ENCODE assay signal across 8 cellular contexts in the genomic region with DNA sequence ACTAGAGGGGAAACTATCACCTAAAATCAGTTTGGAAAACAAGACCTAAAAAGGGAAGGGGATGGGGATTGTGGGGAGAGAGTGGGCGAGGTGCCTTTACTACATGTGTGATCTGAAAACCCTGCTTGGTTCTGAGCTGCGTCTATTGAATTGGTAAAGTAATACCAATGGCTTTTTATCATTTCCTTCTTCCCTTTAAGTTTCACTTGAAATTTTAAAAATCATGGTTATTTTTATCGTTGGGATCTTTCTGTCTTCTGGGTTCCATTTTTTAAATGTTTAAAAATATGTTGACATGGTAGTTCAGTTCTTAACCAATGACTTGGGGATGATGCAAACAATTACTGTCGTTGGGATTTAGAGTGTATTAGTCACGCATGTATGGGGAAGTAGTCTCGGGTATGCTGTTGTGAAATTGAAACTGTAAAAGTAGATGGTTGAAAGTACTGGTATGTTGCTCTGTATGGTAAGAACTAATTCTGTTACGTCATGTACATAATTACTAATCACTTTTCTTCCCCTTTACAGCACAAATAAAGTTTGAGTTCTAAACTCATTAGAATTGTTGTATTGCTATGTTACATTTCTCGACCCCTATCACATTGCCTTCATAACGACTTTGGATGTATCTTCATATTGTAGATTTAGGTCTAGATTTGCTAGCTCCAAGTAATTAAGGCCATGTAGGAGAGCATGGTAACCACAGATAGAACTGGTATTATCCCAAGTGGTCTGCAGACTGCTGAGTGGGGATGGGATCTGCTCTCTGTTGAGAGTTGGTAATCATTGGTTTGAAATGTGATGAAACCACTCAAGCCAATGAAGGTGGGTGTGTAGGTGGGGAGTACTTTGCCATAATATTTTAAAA. TPM values are rescaled to one million over a fixed set of nuclear protein-coding genes. Genes with fewer than 3 reads are reported as not detected.
DNase-seq lines count a peak whose midpoint lies in the region; TF ChIP-seq lines count a peak whose summit lies in the region.

No MANE protein-coding gene starts in this region.

- H3K4ac ChIP-seq in mesendoderm (ENCODE audit: low read depth, low read length), result no peak overlapping the region

- H3K79me1 ChIP-seq in mesendoderm (ENCODE audit: low read length), result peaks cover 24% of the 10 kb centered on the region

- H3K4me2 ChIP-seq in BLaER1 treated with 17β-estradiol and CSF1 and Interleukin-3, amounts not matched to agents 10 nM and 100 nM, result peak overlapping the region; percentile 80 to 99 (median 91)
- H3K4me2 ChIP-seq in GM23248 (ENCODE audit: unreplicated experiment) (peak overlapping the region; percentile 96), mesendoderm (ENCODE audit: low read length) (peak overlapping the region; percentile 37)

- H3K27me3 ChIP-seq in BLaER1 treated with 17β-estradiol and CSF1 and Interleukin-3, amounts not matched to agents 10 nM and 100 nM, result no peaks in the 10 kb centered on the region
- no peaks in the 10 kb centered on the region for H3K27me3 ChIP-seq in GM23248 (replicated peaks; ENCODE audit: insufficient read depth)
- no peaks in the 10 kb centered on the region for H3K27me3 ChIP-seq in mesendoderm (ENCODE audit: insufficient read depth, low read length, poor library complexity)
- H3K27me3 ChIP-seq in uterus, result no peaks in the 10 kb centered on the region

- in situ Hi-C loops in GM23248 (cut with MboI), result no loop called here

- peak overlapping the region; percentile 45 for H3K56ac ChIP-seq in mesendoderm (ENCODE audit: low read length)

- no peaks in the 10 kb centered on the region for H3K9me2 ChIP-seq in GM23248 (ENCODE audit: insufficient read depth)

- no peak overlapping the region for H4K5ac ChIP-seq in mesendoderm (ENCODE audit: low read length)

- H2BK120ac ChIP-seq in mesendoderm (ENCODE audit: low read depth, low read length), result no peak overlapping the region

- peaks cover 91% of the 10 kb centered on the region for H3F3A ChIP-seq in GM23248 (ENCODE audit: insufficient read depth)

- no peak overlapping the region for H3K23ac ChIP-seq in mesendoderm (ENCODE audit: low read length)

- H2AK5ac ChIP-seq in mesendoderm (ENCODE audit: low read length), result no peak overlapping the region

- H2BK5ac ChIP-seq in mesendoderm (ENCODE audit: low read length), result no peak overlapping the region

- no peak overlapping the region for H3K18ac ChIP-seq in mesendoderm (ENCODE audit: low read length)

- H3K9ac ChIP-seq in BLaER1 treated with 17β-estradiol and CSF1 and Interleukin-3, amounts not matched to agents 10 nM and 100 nM, result peak overlapping the region; percentile 98 to 100 (median 100)
- H3K9ac ChIP-seq in GM23248 (peak overlapping the region; percentile 100), mesendoderm (ENCODE audit: low read length) (peak overlapping the region; percentile 32)

- H4K20me1 ChIP-seq in BLaER1 treated with 17β-estradiol and CSF1 and Interleukin-3, amounts not matched to agents 10 nM and 100 nM, result peaks cover 79 to 86% (median 85%) of the 10 kb centered on the region in 11 experiments
- peaks cover 57% of the 10 kb centered on the region for H4K20me1 ChIP-seq in GM23248 (ENCODE audit: insufficient read depth)

- 0 to 1% methylated on average over 9 of the region's 9 CpGs for WGBS in GM23248 (ENCODE audit: low coverage in 1 of 2, low lambda C conversion rate in 2 of 2, missing lambda C conversion rate in 2 of 2), 2 experiments
- WGBS in mesendoderm (ENCODE audit: extremely low coverage, insufficient coverage, low lambda C conversion rate), result no CpG with 5 or more reads among the region's 9 CpGs

- peaks cover 39 to 63% (median 56%) of the 10 kb centered on the region in 10 experiments for H3K4me1 ChIP-seq in BLaER1 treated with 17β-estradiol and CSF1 and Interleukin-3, amounts not matched to agents 10 nM and 100 nM
- H3K4me1 ChIP-seq in GM23248 (ENCODE audit: insufficient read depth) (peaks cover 10% of the 10 kb centered on the region), mesendoderm (ENCODE audit: control insufficient read depth, low read depth, low read length) (peaks cover 36% of the 10 kb centered on the region), uterus (no peaks in the 10 kb centered on the region)

- TF ChIP-seq POLR2A in uterus (IDR thresholded peaks at IDR 0.05), result no peak

- no peak overlapping the region for H2BK15ac ChIP-seq in mesendoderm (replicated peaks; ENCODE audit: low read depth)

- DNase-seq in GM23248 (peak; percentile 88), SIG-M5 treated with dmso at 0.1 percent for 504 hours (lab: John Stamatoyannopoulos, UW; ENCODE audit: unreplicated experiment) (peak; percentile 99), mesendoderm (no peak), uterus (peak in 1 of 2 donors; percentile 17), AG08395 (ENCODE audit: low spot score) (no peak), activated gamma-delta T cell (lab: John Stamatoyannopoulos, UW) (no peak)

- peaks cover 12 to 71% (median 37%) of the 10 kb centered on the region in 11 experiments; a peak in 19 of 22 replicates for H3K36me3 ChIP-seq in BLaER1 treated with 17β-estradiol and CSF1 and Interleukin-3, amounts not matched to agents 10 nM and 100 nM
- H3K36me3 ChIP-seq in GM23248 (ENCODE audit: low read depth), result peaks cover 43% of the 10 kb centered on the region
- no peaks in the 10 kb centered on the region for H3K36me3 ChIP-seq in mesendoderm (ENCODE audit: control insufficient read depth, insufficient read depth, low read length)
- H3K36me3 ChIP-seq in uterus, result no peaks in the 10 kb centered on the region

- H4K8ac ChIP-seq in mesendoderm (ENCODE audit: low read depth, low read length), result no peak overlapping the region

- TF ChIP-seq CTCF in uterus (IDR thresholded peaks at IDR 0.05), result no peak

- H3K9me3 ChIP-seq in BLaER1 treated with 17β-estradiol and CSF1 and Interleukin-3, amounts not matched to agents 10 nM and 100 nM (replicated peaks in 1 of 11), result no peaks in the 10 kb centered on the region
- H3K9me3 ChIP-seq in GM23248 (ENCODE audit: low read depth) (no peaks in the 10 kb centered on the region), uterus (no peaks in the 10 kb centered on the region)

- intact Hi-C loops in uterus (cut with DNase I; ENCODE audit: low total_unique reads), result no loop called here

- H3K79me2 ChIP-seq in GM23248 (ENCODE audit: insufficient read depth) (peaks cover 96% of the 10 kb centered on the region), mesendoderm (ENCODE audit: control insufficient read depth, insufficient read depth, low read length) (peaks cover 50% of the 10 kb centered on the region)

- peak overlapping the region; percentile 83 to 94 (median 92) for H3K4me3 ChIP-seq in BLaER1 treated with 17β-estradiol and CSF1 and Interleukin-3, amounts not matched to agents 10 nM and 100 nM
- peak overlapping the region; percentile 93 for H3K4me3 ChIP-seq in GM23248
- no peak overlapping the region for H3K4me3 ChIP-seq in mesendoderm (ENCODE audit: low read length)
- peak overlapping the region; percentile 76 to 91 for H3K4me3 ChIP-seq in uterus

- no peak overlapping the region for H2AFZ ChIP-seq in GM23248

- H3K27ac ChIP-seq in BLaER1 treated with 17β-estradiol and CSF1 and Interleukin-3, amounts not matched to agents 10 nM and 100 nM, result peak overlapping the region; percentile 94 to 100 (median 99)
- H3K27ac ChIP-seq in GM23248, result peak overlapping the region; percentile 100
- H3K27ac ChIP-seq in cingulate gyrus (ENCODE audit: low read depth, low read length), result peak overlapping the region; percentile 100
- no peak overlapping the region for H3K27ac ChIP-seq in mesendoderm (ENCODE audit: low read depth, low read length)
- peak overlapping the region; percentile 98 to 99 for H3K27ac ChIP-seq in uterus

RNA-seq across cellular contexts. Expression of a gene that starts 3.6 kb away (rescaled TPM):
- 74.3 and 143 TPM in 2 replicates for total RNA-seq in GM23248 (2014; rRNA removed; shearing (Covaris generic))
- 36.2 and 50.7 TPM in 2 replicates for polyA plus RNA-seq in GM23248 (2016; fragmentation: Nextera tagmentation; extraction: Ambion mirVana)
- 3.7 TPM for polyA plus RNA-seq in mesendoderm (2013, experiment 1 of 2)
- 4.5 TPM for polyA plus RNA-seq in mesendoderm (2013, experiment 2 of 2)
- 100 to 1,000 TPM in 3 of 4 donors, 10 to 100 TPM in 1; 33.6 to 932 (median 120) TPM for total RNA-seq in uterus

RNA-seq across cellular contexts. Expression of a gene that starts 39.8 kb away (rescaled TPM):
- 80.2 and 106 TPM in 2 replicates for total RNA-seq in GM23248 (2014; rRNA removed; shearing (Covaris generic))
- 25.4 and 30.0 TPM in 2 replicates for polyA plus RNA-seq in GM23248 (2016; fragmentation: Nextera tagmentation; extraction: Ambion mirVana)
- polyA plus RNA-seq in mesendoderm (2013, experiment 1 of 2), result 10.9 TPM
- polyA plus RNA-seq in mesendoderm (2013, experiment 2 of 2), result 10.4 TPM
- total RNA-seq in uterus, result 100 to 1,000 TPM in 1 of 4 donors, 10 to 100 TPM in 3; 15.9 to 160 (median 41.5) TPM

RNA-seq across cellular contexts. Expression of a gene that starts 43.8 kb away (rescaled TPM):
- total RNA-seq in GM23248 (2014; rRNA removed; shearing (Covaris generic)), result 3.6 and 6.4 TPM in 2 replicates
- 3.7 and 3.9 TPM in 2 replicates for polyA plus RNA-seq in GM23248 (2016; fragmentation: Nextera tagmentation; extraction: Ambion mirVana)
- polyA plus RNA-seq in mesendoderm (2013, experiment 1 of 2), result 0.95 TPM
- polyA plus RNA-seq in mesendoderm (2013, experiment 2 of 2), result 0.76 TPM
- 1 to 10 TPM in 2 of 4 donors, under 1 TPM in 1, not detected in 1; 0.29 to 5.9 (median 5.3) TPM for total RNA-seq in uterus

Comparison
In these comparisons a context has a peak if more than half of its experiments do, and no peak if none do; other contexts are left out.
1. H3K4me2 ChIP-seq: peak in every context shown above with its lines; median percentile 96 in GM23248; 91 in BLaER1 treated with 17β-estradiol and CSF1 and Interleukin-3, amounts not matched to agents 10 nM and 100 nM; 37 in mesendoderm.
2. H3K9ac ChIP-seq: peak in every context shown above with its lines; median percentile 100 in BLaER1 treated with 17β-estradiol and CSF1 and Interleukin-3, amounts not matched to agents 10 nM and 100 nM; 100 in GM23248; 32 in mesendoderm.
3. DNase-seq: peak in GM23248 (single experiment) and SIG-M5 treated with dmso at 0.1 percent for 504 hours (single experiment); none in mesendoderm (single experiment), AG08395 (single experiment) and activated gamma-delta T cell (single experiment).